In genomic region chr2:43136011-43136799, GRCh38 we compare ENCODE assay signal across 11 cellular contexts.
DNase-seq lines count a peak whose midpoint lies in the region; ATAC-seq and FAIRE-seq lines count a peak whose summit lies in the region.
"Had no signal": no experiment of that assay in that cellular context is flagged by ENCODE, and none has a peak within 500 bp of the region (broad histone marks: within the 10 kb centered on the region; RNA-seq: fewer than 3 reads in every experiment).

No MANE protein-coding gene starts in this region.

- no peaks in the 10 kb centered on the region for H3K27me3 Mint-ChIP-seq in CD4-positive, alpha-beta memory T cell
- no peaks in the 10 kb centered on the region for H3K27me3 Mint-ChIP-seq in activated naive CD8-positive, alpha-beta T cell treated with anti-CD3 and anti-CD28 coated beads, Interleukin-2, amount 50 U/mL, for 24 hours
- H3K27me3 Mint-ChIP-seq in natural killer cell treated with Interleukin-12 subunit alpha and Interleukin-12 subunit beta and Interleukin-15 and Interleukin-18, amount 100 ng/mL, for 72 hours, result no peaks in the 10 kb centered on the region

- DNase-seq in CD4-positive, alpha-beta memory T cell, result peak in 2 of 5 donors; percentile 22 to 45
- no peak for DNase-seq in HTR-8/SVneo (ENCODE audit: insufficient read length, low spot score)
- no peak for DNase-seq in activated naive CD8-positive, alpha-beta T cell treated with anti-CD3 and anti-CD28 coated beads, Interleukin-2, amount 50 U/mL, for 24 hours
- no peak for DNase-seq in natural killer cell treated with Interleukin-12 subunit alpha and Interleukin-12 subunit beta and Interleukin-15 and Interleukin-18, amount 100 ng/mL, for 72 hours (ENCODE audit: low spot score)
- DNase-seq in stimulated activated CD4-positive, alpha-beta T cell treated with anti-CD3 and anti-CD28 coated beads, Interleukin-15, amount 100 ng/mL, for 24 hours, result no peak
- DNase-seq in NCI-H2171 treated with DMSO at 0.1 percent for 48 hours (lab: John Stamatoyannopoulos, UW), result no peak
- DNase-seq in COLO668 (lab: John Stamatoyannopoulos, UW; ENCODE audit: unreplicated experiment), result no peak
- no peak for DNase-seq in SJCRH30
- DNase-seq: Karpas-422, pancreas had no signal

- H3K9me3 Mint-ChIP-seq in CD4-positive, alpha-beta memory T cell, result peaks cover 0 to 3% (median 0%) of the 10 kb centered on the region in 8 donors
- no peaks in the 10 kb centered on the region for H3K9me3 Mint-ChIP-seq in activated naive CD8-positive, alpha-beta T cell treated with anti-CD3 and anti-CD28 coated beads, Interleukin-2, amount 50 U/mL, for 24 hours
- H3K9me3 Mint-ChIP-seq in natural killer cell treated with Interleukin-12 subunit alpha and Interleukin-12 subunit beta and Interleukin-15 and Interleukin-18, amount 100 ng/mL, for 72 hours, result no peaks in the 10 kb centered on the region

- peak overlapping the region in 7 of 8 donors; percentile 51 to 87 (median 77) for H3K4me3 Mint-ChIP-seq in CD4-positive, alpha-beta memory T cell
- H3K4me3 Mint-ChIP-seq in activated naive CD8-positive, alpha-beta T cell treated with anti-CD3 and anti-CD28 coated beads, Interleukin-2, amount 50 U/mL, for 24 hours, result peak overlapping the region; percentile 35
- H3K4me3 Mint-ChIP-seq in natural killer cell treated with Interleukin-12 subunit alpha and Interleukin-12 subunit beta and Interleukin-15 and Interleukin-18, amount 100 ng/mL, for 72 hours, result peak overlapping the region; percentile 71

- CTCF ChIA-PET in CD4-positive, alpha-beta memory T cell (lab: Charles Lee; ENCODE audit: partially characterized antibody), result interaction anchor here (0.7 to 18.4 kb wide), 9 partner anchors 9 to 94 kb away, joined by 3 to 445 read pairs (median 15); partner anchors contain the start of gene ZFP36L2

- H3K36me3 Mint-ChIP-seq in CD4-positive, alpha-beta memory T cell, result no peaks in the 10 kb centered on the region
- H3K36me3 Mint-ChIP-seq in activated naive CD8-positive, alpha-beta T cell treated with anti-CD3 and anti-CD28 coated beads, Interleukin-2, amount 50 U/mL, for 24 hours (ENCODE audit: low read depth), result no peaks in the 10 kb centered on the region
- H3K36me3 Mint-ChIP-seq in natural killer cell treated with Interleukin-12 subunit alpha and Interleukin-12 subunit beta and Interleukin-15 and Interleukin-18, amount 100 ng/mL, for 72 hours, result no peaks in the 10 kb centered on the region

- H3K36me3 ChIP-seq in CD4-positive, alpha-beta memory T cell (ENCODE audit: insufficient read depth, low read length), result no peaks in the 10 kb centered on the region
- no peaks in the 10 kb centered on the region for H3K36me3 ChIP-seq in SJCRH30
- H3K36me3 ChIP-seq: pancreas had no signal

- H3K27ac Mint-ChIP-seq in CD4-positive, alpha-beta memory T cell, result peak overlapping the region; percentile 97 to 100 (median 100)
- peak overlapping the region; percentile 85 for H3K27ac Mint-ChIP-seq in activated naive CD8-positive, alpha-beta T cell treated with anti-CD3 and anti-CD28 coated beads, Interleukin-2, amount 50 U/mL, for 24 hours
- peak overlapping the region; percentile 81 to 91 for H3K27ac Mint-ChIP-seq in natural killer cell treated with Interleukin-12 subunit alpha and Interleukin-12 subunit beta and Interleukin-15 and Interleukin-18, amount 100 ng/mL, for 72 hours

- FAIRE-seq in HTR-8/SVneo (lab: Jason Lieb, UNC), result peak; percentile 28
- FAIRE-seq: endothelial cell of umbilical vein, pancreas had no signal

- H3K9me3 ChIP-seq in CD4-positive, alpha-beta memory T cell (ENCODE audit: control insufficient read depth in 1 of 2, low read length in 2 of 2), result no peaks in the 10 kb centered on the region
- H3K9me3 ChIP-seq in SJCRH30 (replicated peaks), result no peaks in the 10 kb centered on the region
- H3K9me3 ChIP-seq: pancreas had no signal

- intact Hi-C loops in CD4-positive, alpha-beta memory T cell (cut with micrococcal nuclease), result no loop called here

- H3K4me3 ChIP-seq in CD4-positive, alpha-beta memory T cell (ENCODE audit: low read length in 2 of 2), result peak overlapping the region; percentile 19 to 33
- no peak overlapping the region for H3K4me3 ChIP-seq in SJCRH30
- H3K4me3 ChIP-seq: pancreas had no signal

- ATAC-seq in activated naive CD8-positive, alpha-beta T cell treated with anti-CD3 and anti-CD28 coated beads, Interleukin-2, amount 50 U/mL, for 24 hours, result no peak
- ATAC-seq in natural killer cell treated with Interleukin-12 subunit alpha and Interleukin-12 subunit beta and Interleukin-15 and Interleukin-18, amount 100 ng/mL, for 72 hours, result no peak
- ATAC-seq: pancreas had no signal

- POLR2A ChIA-PET in CD4-positive, alpha-beta memory T cell (lab: Charles Lee; ENCODE audit: partially characterized antibody), result interaction anchor here (1.5 to 65.0 kb wide), 4 partner anchors 8 to 326 kb away, joined by 4 to 6960 read pairs (median 620); partner anchors contain the start of gene ZFP36L2

- no peaks in the 10 kb centered on the region for H3K27me3 ChIP-seq in CD4-positive, alpha-beta memory T cell (ENCODE audit: insufficient read depth, low read length)
- no peaks in the 10 kb centered on the region for H3K27me3 ChIP-seq in SJCRH30
- H3K27me3 ChIP-seq: pancreas had no signal

- peak overlapping the region; percentile 83 for H3K27ac ChIP-seq in CD4-positive, alpha-beta memory T cell (ENCODE audit: low read depth, low read length)
- no peak overlapping the region for H3K27ac ChIP-seq in SJCRH30
- H3K27ac ChIP-seq: pancreas had no signal

- H3K4me1 ChIP-seq in CD4-positive, alpha-beta memory T cell (ENCODE audit: insufficient read depth, low read length), result peaks cover 100% of the 10 kb centered on the region
- peaks cover under 1% of the 10 kb centered on the region; the same call in 1 of the 2 replicates for H3K4me1 ChIP-seq in SJCRH30

- H3K4me1 Mint-ChIP-seq in CD4-positive, alpha-beta memory T cell, result peaks cover 66 to 95% (median 79%) of the 10 kb centered on the region in 4 donors
- peaks cover 91% of the 10 kb centered on the region for H3K4me1 Mint-ChIP-seq in activated naive CD8-positive, alpha-beta T cell treated with anti-CD3 and anti-CD28 coated beads, Interleukin-2, amount 50 U/mL, for 24 hours
- H3K4me1 Mint-ChIP-seq in natural killer cell treated with Interleukin-12 subunit alpha and Interleukin-12 subunit beta and Interleukin-15 and Interleukin-18, amount 100 ng/mL, for 72 hours (ENCODE audit: low read depth in 2 of 2), result peaks cover 75 to 78% of the 10 kb centered on the region in 2 donors
